In the genomic region with DNA sequence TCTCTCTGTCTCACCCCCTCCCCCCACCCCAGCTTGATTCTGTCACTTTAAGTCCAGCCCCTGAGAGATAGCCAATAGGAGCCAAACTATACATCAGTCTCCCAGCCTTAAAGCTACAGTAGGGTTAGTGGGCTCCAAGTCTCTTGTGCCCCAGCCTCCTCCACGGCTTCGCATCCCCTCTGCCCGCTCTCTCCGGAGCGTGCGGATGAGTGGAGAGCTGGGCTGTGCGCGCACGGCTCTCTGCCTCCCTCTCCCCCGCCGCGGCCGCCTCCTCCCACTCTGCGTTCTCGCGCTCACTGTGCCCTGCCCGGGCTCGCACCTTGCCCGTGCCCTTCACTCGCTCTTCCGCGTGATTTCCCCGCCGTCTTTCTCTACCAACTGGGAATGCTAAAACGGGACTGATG, we compare ENCODE assay signal across 9 cellular contexts. TPM values are rescaled to one million over a fixed set of nuclear protein-coding genes. Genes with fewer than 3 reads are reported as not detected.
DNase-seq lines count a peak whose midpoint lies in the region; ATAC-seq and TF ChIP-seq lines count a peak whose summit lies in the region.
"Had no signal": no experiment of that assay in that cellular context is flagged by ENCODE, and none has a peak within 500 bp of the region (broad histone marks: within the 10 kb centered on the region; RNA-seq: fewer than 3 reads in every experiment).

A gene (plus strand): TSS at position 137 of the 404 bp plus-strand sequence. CDS start 265 bp downstream, at position 402.

- H3K9ac ChIP-seq in mammary epithelial cell (ENCODE audit: insufficient read depth, low read length): no peak within 1 kb of the TSS

- H3K4me2 ChIP-seq in mammary epithelial cell (ENCODE audit: insufficient read depth, low read depth, low read length): peak within 1 kb of the TSS; percentile 91

- no peak within 1 kb of the TSS for H3K4me3 Mint-ChIP-seq in activated CD4-positive, alpha-beta T cell treated with anti-CD3 and anti-CD28 coated beads for 36 hours
- peak within 1 kb of the TSS; percentile 90 for H3K4me3 Mint-ChIP-seq in type B pancreatic cell

- no peaks in the 10 kb centered on the region for H3K79me2 ChIP-seq in mammary epithelial cell (ENCODE audit: insufficient read depth, low read length)

- no peaks in the 10 kb centered on the region for H4K20me1 ChIP-seq in mammary epithelial cell (ENCODE audit: insufficient read depth, low read length)

- peaks cover 22% of the 10 kb centered on the region for H3K27me3 ChIP-seq in mammary epithelial cell (ENCODE audit: insufficient read depth, low read length)

- POLR2A ChIA-PET in activated CD4-positive, alpha-beta T cell treated with anti-CD3 and anti-CD28 coated beads for 36 hours (lab: Charles Lee): interaction anchor here (0.6 kb wide), 1 partner anchor 43 kb away, joined by 5 read pairs; no protein-coding TSS in a partner anchor
- POLR2A ChIA-PET in GM10248 (lab: Yijun Ruan, JAX): no interaction called here

- CTCF ChIA-PET in activated CD4-positive, alpha-beta T cell treated with anti-CD3 and anti-CD28 coated beads for 36 hours (lab: Charles Lee): no interaction called here
- CTCF ChIA-PET in mammary epithelial cell (lab: Charles Lee; ENCODE audit: low non-redundant PET): no interaction called here
- CTCF ChIA-PET in GM10248 (lab: Yijun Ruan, JAX): no interaction called here

- dilution Hi-C loops in mammary epithelial cell (cut with HindIII; ENCODE audit: low sequenced_read_pairs): no loop called here

- in situ Hi-C loops in mammary epithelial cell (cut with MboI; ENCODE audit: low sequenced_read_pairs in 2 of 2): loop anchor here in 1 of 2 donors (25.0 kb wide), 2 partner anchors 261 to 314 kb away; no protein-coding TSS in a partner anchor

- H3K27ac ChIP-seq in mammary epithelial cell (ENCODE audit: insufficient read depth, low read depth, low read length): no peak within 1 kb of the TSS
- H3K27ac ChIP-seq: thyroid gland had no signal

- TF ChIP-seq CTCF in mammary epithelial cell (conservative IDR thresholded peaks at IDR 0.05 in 1 of 2, IDR thresholded peaks at IDR 0.05 in 1 of 2; ENCODE audit: extremely low read depth in 1 of 2, insufficient read depth in 1 of 2, low read depth in 1 of 2, low read length in 2 of 2) (no peak), type B pancreatic cell (conservative IDR thresholded peaks at IDR 0.05) (no peak), GM10248 (IDR thresholded peaks at IDR 0.05; ENCODE audit: control extremely low read depth, extremely low read depth, low read depth, missing control alignments) (no peak)

- peak within 1 kb of the TSS; percentile 76 for H2AFZ ChIP-seq in mammary epithelial cell (ENCODE audit: low read depth, low read length)

- H3K27me3 Mint-ChIP-seq in activated CD4-positive, alpha-beta T cell treated with anti-CD3 and anti-CD28 coated beads for 36 hours: peaks cover 44% of the 10 kb centered on the region
- peaks cover 94% of the 10 kb centered on the region for H3K27me3 Mint-ChIP-seq in type B pancreatic cell

- no peaks in the 10 kb centered on the region for H3K36me3 Mint-ChIP-seq in activated CD4-positive, alpha-beta T cell treated with anti-CD3 and anti-CD28 coated beads for 36 hours (ENCODE audit: low read depth)
- H3K36me3 Mint-ChIP-seq in type B pancreatic cell: no peaks in the 10 kb centered on the region

- no TSS peak for BruUV-seq in mammary epithelial cell (replicated peaks; lab: Mats Ljungman, UMichigan)

- 8% methylated on average over 7 of the region's 25 CpGs for WGBS in mammary epithelial cell (ENCODE audit: low coverage, missing lambda C conversion rate)

- peak; percentile 33 for ATAC-seq in activated CD4-positive, alpha-beta T cell treated with anti-CD3 and anti-CD28 coated beads for 36 hours
- ATAC-seq in left colon (peak; percentile 27), HG02981 (IDR thresholded peaks at IDR 0.05; ENCODE audit: unreplicated experiment) (no peak)

- intact Hi-C loops in activated CD4-positive, alpha-beta T cell treated with anti-CD3 and anti-CD28 coated beads for 36 hours (cut with DNase I, micrococcal nuclease): no loop called here
- intact Hi-C loops in mammary epithelial cell (cut with micrococcal nuclease) (no loop called here), left colon (cut with DNase I, micrococcal nuclease) (no loop called here)

- no peak for DNase-seq in activated CD4-positive, alpha-beta T cell treated with anti-CD3 and anti-CD28 coated beads for 36 hours
- DNase-seq in activated CD4-positive, alpha-beta T cell treated with anti-CD3 and anti-CD28 coated beads, Interleukin-2, amount 50 U/mL, for 48 hours: no peak
- DNase-seq in mammary epithelial cell: peak; percentile 11
- no peak for DNase-seq in left colon
- DNase-seq in type B pancreatic cell (ENCODE audit: extremely low spot score, unreplicated experiment): no peak
- DNase-seq in putamen (ENCODE audit: low spot score): no peak
- DNase-seq in GM10248 (ENCODE audit: extremely low spot score): no peak
- DNase-seq: thyroid gland had no signal

- peaks cover 15% of the 10 kb centered on the region for H3K4me1 ChIP-seq in mammary epithelial cell (ENCODE audit: insufficient read depth, low read length)

- H3K27ac Mint-ChIP-seq in activated CD4-positive, alpha-beta T cell treated with anti-CD3 and anti-CD28 coated beads for 36 hours: no peak within 1 kb of the TSS
- no peak within 1 kb of the TSS for H3K27ac Mint-ChIP-seq in type B pancreatic cell

- no peaks in the 10 kb centered on the region for H3K9me3 ChIP-seq in mammary epithelial cell (replicated peaks; ENCODE audit: insufficient read depth, low read length)
- H3K9me3 ChIP-seq: thyroid gland had no signal

- H3K4me3 ChIP-seq in mammary epithelial cell (replicated peaks in 1 of 3; ENCODE audit: insufficient read depth in 1 of 3, low read depth in 2 of 3, low read length in 3 of 3): peak within 1 kb of the TSS; percentile 19 to 41 (median 34)
- H3K4me3 ChIP-seq: thyroid gland had no signal

- H3K4me1 Mint-ChIP-seq in activated CD4-positive, alpha-beta T cell treated with anti-CD3 and anti-CD28 coated beads for 36 hours: peaks cover 2% of the 10 kb centered on the region
- peaks cover 10% of the 10 kb centered on the region for H3K4me1 Mint-ChIP-seq in type B pancreatic cell (ENCODE audit: unreplicated experiment)

- H3K36me3 ChIP-seq in mammary epithelial cell (ENCODE audit: insufficient read depth, low read length): no peaks in the 10 kb centered on the region
- H3K36me3 ChIP-seq: thyroid gland had no signal

- no peaks in the 10 kb centered on the region for H3K9me3 Mint-ChIP-seq in activated CD4-positive, alpha-beta T cell treated with anti-CD3 and anti-CD28 coated beads for 36 hours (ENCODE audit: low read depth)
- no peaks in the 10 kb centered on the region for H3K9me3 Mint-ChIP-seq in type B pancreatic cell

RNA-seq across cellular contexts. Expression of the gene that starts here (rescaled TPM):
- total RNA-seq in activated CD4-positive, alpha-beta T cell treated with anti-CD3 and anti-CD28 coated beads for 36 hours: under 1 TPM; 0.11 to 0.14 TPM
- total RNA-seq in mammary epithelial cell (under 1 TPM in 1 of 2 donors, not detected in 1; 0.14 TPM), left colon (under 1 TPM; 0.06 to 0.18 TPM), type B pancreatic cell (ENCODE audit: low replicate concordance) (0.40 and 0.94 TPM in 2 replicates)
- 0.01 TPM for polyA plus RNA-seq in mammary epithelial cell
- not detected for polyA minus RNA-seq in mammary epithelial cell
- total RNA-seq: thyroid gland had no signal

Comparison
In these comparisons a context has a peak if more than half of its experiments do, and no peak if none do; other contexts are left out.
1. Peak in ATAC-seq in activated CD4-positive, alpha-beta T cell treated with anti-CD3 and anti-CD28 coated beads for 36 hours; RNA of the gene not detected or under 1 TPM.
2. Peak in DNase-seq, H3K4me3 ChIP-seq and H3K4me2 ChIP-seq in mammary epithelial cell; RNA of the gene not detected or under 1 TPM.
3. Peak in ATAC-seq in left colon; RNA of the gene not detected or under 1 TPM.